ENCODE assay signal across 1 cellular context in genomic region chr3:157905885-157906284, GRCh38.
TF ChIP-seq lines count a peak whose summit lies in the region.

No MANE protein-coding gene starts in this region.

TF ChIP-seq in GM23338, 12 proteins besides CTCF, POLR2A, EP300 and RAD21 (continued from another document):
- TF ChIP-seq, protein P1, sequence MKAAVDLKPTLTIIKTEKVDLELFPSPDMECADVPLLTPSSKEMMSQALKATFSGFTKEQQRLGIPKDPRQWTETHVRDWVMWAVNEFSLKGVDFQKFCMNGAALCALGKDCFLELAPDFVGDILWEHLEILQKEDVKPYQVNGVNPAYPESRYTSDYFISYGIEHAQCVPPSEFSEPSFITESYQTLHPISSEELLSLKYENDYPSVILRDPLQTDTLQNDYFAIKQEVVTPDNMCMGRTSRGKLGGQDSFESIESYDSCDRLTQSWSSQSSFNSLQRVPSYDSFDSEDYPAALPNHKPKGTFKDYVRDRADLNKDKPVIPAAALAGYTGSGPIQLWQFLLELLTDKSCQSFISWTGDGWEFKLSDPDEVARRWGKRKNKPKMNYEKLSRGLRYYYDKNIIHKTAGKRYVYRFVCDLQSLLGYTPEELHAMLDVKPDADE (IDR thresholded peaks at IDR 0.05): no peak
- TF ChIP-seq, protein P2, sequence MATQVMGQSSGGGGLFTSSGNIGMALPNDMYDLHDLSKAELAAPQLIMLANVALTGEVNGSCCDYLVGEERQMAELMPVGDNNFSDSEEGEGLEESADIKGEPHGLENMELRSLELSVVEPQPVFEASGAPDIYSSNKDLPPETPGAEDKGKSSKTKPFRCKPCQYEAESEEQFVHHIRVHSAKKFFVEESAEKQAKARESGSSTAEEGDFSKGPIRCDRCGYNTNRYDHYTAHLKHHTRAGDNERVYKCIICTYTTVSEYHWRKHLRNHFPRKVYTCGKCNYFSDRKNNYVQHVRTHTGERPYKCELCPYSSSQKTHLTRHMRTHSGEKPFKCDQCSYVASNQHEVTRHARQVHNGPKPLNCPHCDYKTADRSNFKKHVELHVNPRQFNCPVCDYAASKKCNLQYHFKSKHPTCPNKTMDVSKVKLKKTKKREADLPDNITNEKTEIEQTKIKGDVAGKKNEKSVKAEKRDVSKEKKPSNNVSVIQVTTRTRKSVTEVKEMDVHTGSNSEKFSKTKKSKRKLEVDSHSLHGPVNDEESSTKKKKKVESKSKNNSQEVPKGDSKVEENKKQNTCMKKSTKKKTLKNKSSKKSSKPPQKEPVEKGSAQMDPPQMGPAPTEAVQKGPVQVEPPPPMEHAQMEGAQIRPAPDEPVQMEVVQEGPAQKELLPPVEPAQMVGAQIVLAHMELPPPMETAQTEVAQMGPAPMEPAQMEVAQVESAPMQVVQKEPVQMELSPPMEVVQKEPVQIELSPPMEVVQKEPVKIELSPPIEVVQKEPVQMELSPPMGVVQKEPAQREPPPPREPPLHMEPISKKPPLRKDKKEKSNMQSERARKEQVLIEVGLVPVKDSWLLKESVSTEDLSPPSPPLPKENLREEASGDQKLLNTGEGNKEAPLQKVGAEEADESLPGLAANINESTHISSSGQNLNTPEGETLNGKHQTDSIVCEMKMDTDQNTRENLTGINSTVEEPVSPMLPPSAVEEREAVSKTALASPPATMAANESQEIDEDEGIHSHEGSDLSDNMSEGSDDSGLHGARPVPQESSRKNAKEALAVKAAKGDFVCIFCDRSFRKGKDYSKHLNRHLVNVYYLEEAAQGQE (IDR thresholded peaks at IDR 0.05; ENCODE audit: unreplicated experiment): no peak
- TF ChIP-seq EZH2 (IDR thresholded peaks at IDR 0.05; ENCODE audit: low read depth, unreplicated experiment) (no peak), ZNF114 (CRISPR knock-in tag; IDR thresholded peaks at IDR 0.05) (no peak), EZH2phosphoT487 (IDR thresholded peaks at IDR 0.05; ENCODE audit: unreplicated experiment) (no peak)
- TF ChIP-seq, protein P3, sequence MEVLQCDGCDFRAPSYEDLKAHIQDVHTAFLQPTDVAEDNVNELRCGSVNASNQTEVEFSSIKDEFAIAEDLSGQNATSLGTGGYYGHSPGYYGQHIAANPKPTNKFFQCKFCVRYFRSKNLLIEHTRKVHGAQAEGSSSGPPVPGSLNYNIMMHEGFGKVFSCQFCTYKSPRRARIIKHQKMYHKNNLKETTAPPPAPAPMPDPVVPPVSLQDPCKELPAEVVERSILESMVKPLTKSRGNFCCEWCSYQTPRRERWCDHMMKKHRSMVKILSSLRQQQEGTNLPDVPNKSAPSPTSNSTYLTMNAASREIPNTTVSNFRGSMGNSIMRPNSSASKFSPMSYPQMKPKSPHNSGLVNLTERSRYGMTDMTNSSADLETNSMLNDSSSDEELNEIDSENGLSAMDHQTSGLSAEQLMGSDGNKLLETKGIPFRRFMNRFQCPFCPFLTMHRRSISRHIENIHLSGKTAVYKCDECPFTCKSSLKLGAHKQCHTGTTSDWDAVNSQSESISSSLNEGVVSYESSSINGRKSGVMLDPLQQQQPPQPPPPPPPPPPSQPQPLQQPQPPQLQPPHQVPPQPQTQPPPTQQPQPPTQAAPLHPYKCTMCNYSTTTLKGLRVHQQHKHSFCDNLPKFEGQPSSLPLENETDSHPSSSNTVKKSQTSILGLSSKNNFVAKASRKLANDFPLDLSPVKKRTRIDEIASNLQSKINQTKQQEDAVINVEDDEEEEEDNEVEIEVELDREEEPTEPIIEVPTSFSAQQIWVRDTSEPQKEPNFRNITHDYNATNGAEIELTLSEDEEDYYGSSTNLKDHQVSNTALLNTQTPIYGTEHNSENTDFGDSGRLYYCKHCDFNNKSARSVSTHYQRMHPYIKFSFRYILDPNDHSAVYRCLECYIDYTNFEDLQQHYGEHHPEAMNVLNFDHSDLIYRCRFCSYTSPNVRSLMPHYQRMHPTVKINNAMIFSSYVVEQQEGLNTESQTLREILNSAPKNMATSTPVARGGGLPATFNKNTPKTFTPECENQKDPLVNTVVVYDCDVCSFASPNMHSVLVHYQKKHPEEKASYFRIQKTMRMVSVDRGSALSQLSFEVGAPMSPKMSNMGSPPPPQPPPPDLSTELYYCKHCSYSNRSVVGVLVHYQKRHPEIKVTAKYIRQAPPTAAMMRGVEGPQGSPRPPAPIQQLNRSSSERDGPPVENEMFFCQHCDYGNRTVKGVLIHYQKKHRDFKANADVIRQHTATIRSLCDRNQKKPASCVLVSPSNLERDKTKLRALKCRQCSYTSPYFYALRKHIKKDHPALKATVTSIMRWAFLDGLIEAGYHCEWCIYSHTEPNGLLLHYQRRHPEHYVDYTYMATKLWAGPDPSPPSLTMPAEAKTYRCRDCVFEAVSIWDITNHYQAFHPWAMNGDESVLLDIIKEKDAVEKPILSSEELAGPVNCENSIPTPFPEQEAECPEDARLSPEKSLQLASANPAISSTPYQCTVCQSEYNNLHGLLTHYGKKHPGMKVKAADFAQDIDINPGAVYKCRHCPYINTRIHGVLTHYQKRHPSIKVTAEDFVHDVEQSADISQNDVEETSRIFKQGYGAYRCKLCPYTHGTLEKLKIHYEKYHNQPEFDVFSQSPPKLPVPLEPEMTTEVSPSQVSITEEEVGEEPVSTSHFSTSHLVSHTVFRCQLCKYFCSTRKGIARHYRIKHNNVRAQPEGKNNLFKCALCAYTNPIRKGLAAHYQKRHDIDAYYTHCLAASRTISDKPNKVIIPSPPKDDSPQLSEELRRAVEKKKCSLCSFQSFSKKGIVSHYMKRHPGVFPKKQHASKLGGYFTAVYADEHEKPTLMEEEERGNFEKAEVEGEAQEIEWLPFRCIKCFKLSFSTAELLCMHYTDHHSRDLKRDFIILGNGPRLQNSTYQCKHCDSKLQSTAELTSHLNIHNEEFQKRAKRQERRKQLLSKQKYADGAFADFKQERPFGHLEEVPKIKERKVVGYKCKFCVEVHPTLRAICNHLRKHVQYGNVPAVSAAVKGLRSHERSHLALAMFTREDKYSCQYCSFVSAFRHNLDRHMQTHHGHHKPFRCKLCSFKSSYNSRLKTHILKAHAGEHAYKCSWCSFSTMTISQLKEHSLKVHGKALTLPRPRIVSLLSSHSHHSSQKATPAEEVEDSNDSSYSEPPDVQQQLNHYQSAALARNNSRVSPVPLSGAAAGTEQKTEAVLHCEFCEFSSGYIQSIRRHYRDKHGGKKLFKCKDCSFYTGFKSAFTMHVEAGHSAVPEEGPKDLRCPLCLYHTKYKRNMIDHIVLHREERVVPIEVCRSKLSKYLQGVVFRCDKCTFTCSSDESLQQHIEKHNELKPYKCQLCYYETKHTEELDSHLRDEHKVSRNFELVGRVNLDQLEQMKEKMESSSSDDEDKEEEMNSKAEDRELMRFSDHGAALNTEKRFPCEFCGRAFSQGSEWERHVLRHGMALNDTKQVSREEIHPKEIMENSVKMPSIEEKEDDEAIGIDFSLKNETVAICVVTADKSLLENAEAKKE (CRISPR knock-in tag; IDR thresholded peaks at IDR 0.05): no peak
